In genomic region chr3:23945903-23946751, GRCh38 we compare ENCODE assay signal across 8 cellular contexts. TPM values are rescaled to one million over a fixed set of nuclear protein-coding genes. Genes with fewer than 3 reads are reported as not detected.
DNase-seq lines count a peak whose midpoint lies in the region; ATAC-seq and TF ChIP-seq lines count a peak whose summit lies in the region.

No MANE protein-coding gene starts in this region.

- no peaks in the 10 kb centered on the region for H3K27me3 Mint-ChIP-seq in naive thymus-derived CD8-positive, alpha-beta T cell
- no peaks in the 10 kb centered on the region for H3K27me3 Mint-ChIP-seq in stimulated activated naive B cell treated with anti-CD40 and anti-IgM and Interleukin-4, amounts not matched to agents 10 μg/mL and 1 μg/mL and 100 μg/mL, for 72 hours

- H3K4me2 ChIP-seq in fibroblast of lung (ENCODE audit: extremely low read depth, insufficient read depth, low read length): peak overlapping the region; percentile 97

- peaks cover 0 to 4% (median 3%) of the 10 kb centered on the region in 3 donors for H3K36me3 Mint-ChIP-seq in naive thymus-derived CD8-positive, alpha-beta T cell
- H3K36me3 Mint-ChIP-seq in stimulated activated naive B cell treated with anti-CD40 and anti-IgM and Interleukin-4, amounts not matched to agents 10 μg/mL and 1 μg/mL and 100 μg/mL, for 72 hours: no peaks in the 10 kb centered on the region

- H3K4me3 Mint-ChIP-seq in naive thymus-derived CD8-positive, alpha-beta T cell: peak overlapping the region; percentile 64 to 97 (median 88)
- peak overlapping the region; percentile 85 to 92 for H3K4me3 Mint-ChIP-seq in stimulated activated naive B cell treated with anti-CD40 and anti-IgM and Interleukin-4, amounts not matched to agents 10 μg/mL and 1 μg/mL and 100 μg/mL, for 72 hours

- peak; percentile 96 for DNase-seq in EL
- peak; percentile 96 for DNase-seq in GOT3 (lab: John Stamatoyannopoulos, UW)
- peak; percentile 85 to 92 for DNase-seq in Kasumi-1 (lab: John Stamatoyannopoulos, UW)
- peak; percentile 95 for DNase-seq in RKO (ENCODE audit: low spot score)
- peak; percentile 94 to 98 for DNase-seq in activated T-helper 1 cell treated with anti-CD3 and anti-CD28 coated beads, Interleukin-2, amount 50 U/mL, for 16 hours (ENCODE audit: low read depth in 1 of 2, low spot score in 1 of 2)
- DNase-seq in fibroblast of lung (ENCODE audit: low read depth in 2 of 2): peak; percentile 90 to 94
- peak; percentile 94 to 99 (median 97) for DNase-seq in naive thymus-derived CD8-positive, alpha-beta T cell
- DNase-seq in stimulated activated naive B cell treated with anti-CD40 and anti-IgM and Interleukin-4, amounts not matched to agents 10 μg/mL and 1 μg/mL and 100 μg/mL, for 72 hours: peak; percentile 91

- H3K36me3 ChIP-seq in fibroblast of lung (ENCODE audit: control insufficient read depth, insufficient read depth, low read length): no peaks in the 10 kb centered on the region

- peak overlapping the region; percentile 88 for H3K9ac ChIP-seq in fibroblast of lung (ENCODE audit: insufficient read depth, low read length)

- no peaks in the 10 kb centered on the region for H4K20me1 ChIP-seq in fibroblast of lung (ENCODE audit: control insufficient read depth, extremely low read depth, insufficient read depth, low read length)

- no peaks in the 10 kb centered on the region for H3K9me3 Mint-ChIP-seq in naive thymus-derived CD8-positive, alpha-beta T cell
- H3K9me3 Mint-ChIP-seq in stimulated activated naive B cell treated with anti-CD40 and anti-IgM and Interleukin-4, amounts not matched to agents 10 μg/mL and 1 μg/mL and 100 μg/mL, for 72 hours: no peaks in the 10 kb centered on the region

- H3K27ac ChIP-seq in fibroblast of lung (ENCODE audit: insufficient read depth, low read length): peak overlapping the region; percentile 96

- H3K4me1 ChIP-seq in fibroblast of lung (ENCODE audit: control insufficient read depth, extremely low read depth, insufficient read depth, low read length): peaks cover 16% of the 10 kb centered on the region

- H3K4me3 ChIP-seq in fibroblast of lung (replicated peaks in 1 of 4; ENCODE audit: control extremely low read depth in 1 of 4, insufficient read depth in 1 of 4, low read depth in 3 of 4, low read length in 4 of 4): peak overlapping the region; percentile 58 to 87 (median 68)

- no peaks in the 10 kb centered on the region for H3K27me3 ChIP-seq in fibroblast of lung (ENCODE audit: control insufficient read depth, insufficient read depth, low read length)

- ATAC-seq in naive thymus-derived CD8-positive, alpha-beta T cell: peak; percentile 72 to 79
- ATAC-seq in stimulated activated naive B cell treated with anti-CD40 and anti-IgM and Interleukin-4, amounts not matched to agents 10 μg/mL and 1 μg/mL and 100 μg/mL, for 72 hours (replicated peaks): peak; percentile 81 to 85

- H2AFZ ChIP-seq in fibroblast of lung (ENCODE audit: low read length): no peak overlapping the region

- no peak for TF ChIP-seq CTCF in fibroblast of lung (conservative IDR thresholded peaks at IDR 0.05 in 1 of 2, IDR thresholded peaks at IDR 0.05 in 1 of 2; ENCODE audit: low read depth in 1 of 2, low read length in 2 of 2)

- POLR2A ChIA-PET in naive thymus-derived CD8-positive, alpha-beta T cell (lab: Charles Lee): interaction anchor here (0.5 to 9.1 kb wide), 4 partner anchors 12 to 1839 kb away, joined by 3 to 105 read pairs (median 6); partner anchors contain the start of genes NKIRAS1 and RPL15

- H3K4me1 Mint-ChIP-seq in naive thymus-derived CD8-positive, alpha-beta T cell: peaks cover 27 to 56% (median 46%) of the 10 kb centered on the region in 4 donors
- peaks cover 22 to 46% of the 10 kb centered on the region in 2 donors for H3K4me1 Mint-ChIP-seq in stimulated activated naive B cell treated with anti-CD40 and anti-IgM and Interleukin-4, amounts not matched to agents 10 μg/mL and 1 μg/mL and 100 μg/mL, for 72 hours

- H3K79me2 ChIP-seq in fibroblast of lung (ENCODE audit: control insufficient read depth, insufficient read depth, low read length): peaks cover 34% of the 10 kb centered on the region

- peak overlapping the region; percentile 82 to 96 (median 92) for H3K27ac Mint-ChIP-seq in naive thymus-derived CD8-positive, alpha-beta T cell
- peak overlapping the region; percentile 95 for H3K27ac Mint-ChIP-seq in stimulated activated naive B cell treated with anti-CD40 and anti-IgM and Interleukin-4, amounts not matched to agents 10 μg/mL and 1 μg/mL and 100 μg/mL, for 72 hours

- no peaks in the 10 kb centered on the region for H3K9me3 ChIP-seq in fibroblast of lung (ENCODE audit: control insufficient read depth, insufficient read depth, low read depth, low read length)

RNA-seq across cellular contexts. Expression of gene NR1D2, which starts 1.0 kb away (rescaled TPM):
- 55.7 and 85.2 TPM in 2 replicates for total RNA-seq in fibroblast of lung
- polyA plus RNA-seq in fibroblast of lung: 27.7 and 41.5 TPM in 2 replicates
- 20.1 and 28.0 TPM in 2 replicates for polyA plus RNA-seq in fibroblast of lung (2012)
- polyA minus RNA-seq in fibroblast of lung (ENCODE audit: low replicate concordance): 7.0 and 9.1 TPM in 2 replicates
- total RNA-seq in naive thymus-derived CD8-positive, alpha-beta T cell: 10 to 100 TPM; 52.2 to 56.7 TPM
- polyA plus RNA-seq in naive thymus-derived CD8-positive, alpha-beta T cell: 10 to 100 TPM; 23.4 to 46.3 (median 31.7) TPM

RNA-seq across cellular contexts. Expression of gene RPL15, which starts 29.2 kb away (rescaled TPM):
- total RNA-seq in fibroblast of lung: 1,860 and 3,172 TPM in 2 replicates
- polyA plus RNA-seq in fibroblast of lung: 3,646 and 3,720 TPM in 2 replicates
- 2,674 and 3,021 TPM in 2 replicates for polyA plus RNA-seq in fibroblast of lung (2012)
- polyA minus RNA-seq in fibroblast of lung (ENCODE audit: low replicate concordance): 893 and 1,136 TPM in 2 replicates
- total RNA-seq in naive thymus-derived CD8-positive, alpha-beta T cell: 1,000 to 10,000 TPM; 2,184 to 2,265 TPM
- 1,000 to 10,000 TPM; 5,952 to 6,458 (median 6,299) TPM for polyA plus RNA-seq in naive thymus-derived CD8-positive, alpha-beta T cell

RNA-seq across cellular contexts. Expression of gene NKIRAS1, which starts 29.3 kb away (rescaled TPM):
- total RNA-seq in fibroblast of lung: 17.8 and 18.2 TPM in 2 replicates
- 13.6 and 15.8 TPM in 2 replicates for polyA plus RNA-seq in fibroblast of lung
- 9.4 and 9.9 TPM in 2 replicates for polyA plus RNA-seq in fibroblast of lung (2012)
- 3.6 TPM in 1 of 2 replicates, not detected in the other for polyA minus RNA-seq in fibroblast of lung (ENCODE audit: low replicate concordance)
- 1 to 10 TPM; 6.2 to 6.4 TPM for total RNA-seq in naive thymus-derived CD8-positive, alpha-beta T cell
- polyA plus RNA-seq in naive thymus-derived CD8-positive, alpha-beta T cell: 1 to 10 TPM; 2.8 to 4.6 (median 4.1) TPM

Comparison
In these comparisons a context has a peak if more than half of its experiments do, and no peak if none do; other contexts are left out.
1. Peak in every context shown above with its lines: DNase-seq, ATAC-seq, H3K4me3 ChIP-seq and H3K27ac ChIP-seq.